Comparison of ENCODE assay signal across 29 cellular contexts in genomic region chr10:93300518-93300917, GRCh38.
"Had no signal": no experiment of that assay in that cellular context is flagged by ENCODE, and none has a peak within 500 bp of the region (broad histone marks: within the 10 kb centered on the region; RNA-seq: fewer than 3 reads in every experiment).

No MANE protein-coding gene starts in this region.

- H3K36me3 Mint-ChIP-seq: activated naive CD4-positive, alpha-beta T cell treated with anti-CD3 and anti-CD28 coated beads, Interleukin-2, amount 50 U/mL, for 24 hours; immature natural killer cell; naive thymus-derived CD4-positive, alpha-beta T cell; stimulated activated naive B cell treated with anti-CD40 and anti-IgM and Interleukin-4, amounts not matched to agents 10 μg/mL and 1 μg/mL and 100 μg/mL, for 72 hours had no signal

- ATAC-seq: activated CD8-positive, alpha-beta T cell treated with anti-CD3 and anti-CD28 coated beads for 36 hours; activated T-cell treated with anti-CD3 and anti-CD28 coated beads, Interleukin-2, amount 50 U/mL, for 4 hours; left colon; naive thymus-derived CD4-positive, alpha-beta T cell; pancreas; stimulated activated naive B cell treated with anti-CD40 and anti-IgM and Interleukin-4, amounts not matched to agents 10 μg/mL and 1 μg/mL and 100 μg/mL, for 72 hours; T-helper 17 cell; upper lobe of right lung had no signal

- H3K27me3 Mint-ChIP-seq: activated CD4-positive, alpha-beta T cell treated with anti-CD3 and anti-CD28 coated beads, Interleukin-2, amount 10 ng/mL, durations not matched to agents 7 days and 5 days; activated naive CD4-positive, alpha-beta T cell treated with anti-CD3 and anti-CD28 coated beads, Interleukin-2, amount 50 U/mL, for 24 hours had no signal

- H3K4me1 Mint-ChIP-seq: activated CD4-positive, alpha-beta T cell treated with anti-CD3 and anti-CD28 coated beads, Interleukin-2, amount 10 ng/mL, durations not matched to agents 7 days and 5 days; activated naive CD4-positive, alpha-beta T cell treated with anti-CD3 and anti-CD28 coated beads, Interleukin-2, amount 50 U/mL, for 24 hours; immature natural killer cell; naive thymus-derived CD4-positive, alpha-beta T cell; stimulated activated naive B cell treated with anti-CD40 and anti-IgM and Interleukin-4, amounts not matched to agents 10 μg/mL and 1 μg/mL and 100 μg/mL, for 72 hours; T-helper 17 cell had no signal

- H3K36me3 ChIP-seq: colonic mucosa, pancreas, prostate gland, thyroid gland had no signal

- H3K9me3 Mint-ChIP-seq: activated CD4-positive, alpha-beta T cell treated with anti-CD3 and anti-CD28 coated beads, Interleukin-2, amount 10 ng/mL, durations not matched to agents 7 days and 5 days; activated CD8-positive, alpha-beta T cell treated with anti-CD3 and anti-CD28 coated beads for 36 hours; activated naive CD4-positive, alpha-beta T cell treated with anti-CD3 and anti-CD28 coated beads, Interleukin-2, amount 50 U/mL, for 24 hours; activated T-cell treated with anti-CD3 and anti-CD28 coated beads, Interleukin-2, amount 50 U/mL, for 4 hours; activated T-helper 2 cell treated with anti-CD3 and anti-CD28 coated beads, Interferon-gamma antibody, Interleukin-2, Interleukin-4, amounts not matched to agents 10 μg/mL and 5 μg/mL and 100 μg/mL, durations not matched to agents 14 hours and 24 hours and 36 hours; immature natural killer cell; naive thymus-derived CD4-positive, alpha-beta T cell; neural crest cell; stimulated activated naive B cell treated with anti-CD40 and anti-IgM and Interleukin-4, amounts not matched to agents 10 μg/mL and 1 μg/mL and 100 μg/mL, for 72 hours had no signal

- H3K27me3 ChIP-seq: colonic mucosa, pancreas, sigmoid colon, stomach, thyroid gland, upper lobe of right lung had no signal

- DNase-seq: activated CD4-positive, alpha-beta T cell treated with anti-CD3 and anti-CD28 coated beads for 1 hour; activated CD4-positive, alpha-beta T cell treated with anti-CD3 and anti-CD28 coated beads, Interleukin-2, amount 10 ng/mL, durations not matched to agents 7 days and 5 days; activated CD8-positive, alpha-beta T cell treated with anti-CD3 and anti-CD28 coated beads for 36 hours; activated T-cell treated with anti-CD3 and anti-CD28 coated beads, Interleukin-2, amount 50 U/mL, for 4 hours; colonic mucosa; effector CD8-positive, alpha-beta T cell; erythroblast; head of caudate nucleus; hypothalamus; immature natural killer cell; kidney; left colon; mammary epithelial cell; midbrain; naive thymus-derived CD4-positive, alpha-beta T cell; pancreas; sigmoid colon; small intestine; stimulated activated CD4-positive, alpha-beta T cell treated with anti-CD3 and anti-CD28 coated beads, Interleukin-1b, Interleukin-23, amount 100 ng/mL, for 48 hours; stimulated activated naive B cell treated with anti-CD40 and anti-IgM and Interleukin-4, amounts not matched to agents 10 μg/mL and 1 μg/mL and 100 μg/mL, for 72 hours; stomach; T-helper 17 cell; T1000; thyroid gland; upper lobe of right lung had no signal

- H3K4me1 ChIP-seq: colonic mucosa, pancreas, prostate gland, thyroid gland, upper lobe of right lung had no signal

- H3K27ac Mint-ChIP-seq: activated CD4-positive, alpha-beta T cell treated with anti-CD3 and anti-CD28 coated beads, Interleukin-2, amount 10 ng/mL, durations not matched to agents 7 days and 5 days; activated CD8-positive, alpha-beta T cell treated with anti-CD3 and anti-CD28 coated beads for 36 hours; activated naive CD4-positive, alpha-beta T cell treated with anti-CD3 and anti-CD28 coated beads, Interleukin-2, amount 50 U/mL, for 24 hours; activated T-helper 2 cell treated with anti-CD3 and anti-CD28 coated beads, Interferon-gamma antibody, Interleukin-2, Interleukin-4, amounts not matched to agents 10 μg/mL and 5 μg/mL and 100 μg/mL, durations not matched to agents 14 hours and 24 hours and 36 hours; immature natural killer cell; naive thymus-derived CD4-positive, alpha-beta T cell; stimulated activated naive B cell treated with anti-CD40 and anti-IgM and Interleukin-4, amounts not matched to agents 10 μg/mL and 1 μg/mL and 100 μg/mL, for 72 hours; T-helper 17 cell had no signal

- H3K4me3 ChIP-seq: colonic mucosa, pancreas, prostate gland, thyroid gland, upper lobe of right lung had no signal

- H3K27ac ChIP-seq: colonic mucosa, pancreas, prostate gland, sigmoid colon, stomach, thyroid gland, upper lobe of right lung had no signal

- H3K9me3 ChIP-seq: colonic mucosa, pancreas, prostate gland, sigmoid colon, stomach, thyroid gland, upper lobe of right lung had no signal

- H3K4me3 Mint-ChIP-seq: activated CD4-positive, alpha-beta T cell treated with anti-CD3 and anti-CD28 coated beads, Interleukin-2, amount 10 ng/mL, durations not matched to agents 7 days and 5 days; activated CD8-positive, alpha-beta T cell treated with anti-CD3 and anti-CD28 coated beads for 36 hours; activated naive CD4-positive, alpha-beta T cell treated with anti-CD3 and anti-CD28 coated beads, Interleukin-2, amount 50 U/mL, for 24 hours; activated T-cell treated with anti-CD3 and anti-CD28 coated beads, Interleukin-2, amount 50 U/mL, for 4 hours; immature natural killer cell; naive thymus-derived CD4-positive, alpha-beta T cell; neural crest cell; stimulated activated naive B cell treated with anti-CD40 and anti-IgM and Interleukin-4, amounts not matched to agents 10 μg/mL and 1 μg/mL and 100 μg/mL, for 72 hours; T-helper 17 cell had no signal
